In genomic region chr10:23158370-23158769, GRCh38 we compare ENCODE assay signal across 8 cellular contexts. TPM values are rescaled to one million over a fixed set of nuclear protein-coding genes. Genes with fewer than 3 reads are reported as not detected.
DNase-seq lines count a peak whose midpoint lies in the region; ATAC-seq and TF ChIP-seq lines count a peak whose summit lies in the region.
"Had no signal": no experiment of that assay in that cellular context is flagged by ENCODE, and none has a peak within 500 bp of the region (broad histone marks: within the 10 kb centered on the region; RNA-seq: fewer than 3 reads in every experiment).

No MANE protein-coding gene starts in this region.

- H2AFZ ChIP-seq in GM23338 = no peak overlapping the region

- no peaks in the 10 kb centered on the region for H3K36me3 Mint-ChIP-seq in GM23338 (ENCODE audit: low read depth)

- H3K9me2 ChIP-seq in GM23338 (ENCODE audit: insufficient read depth) = no peaks in the 10 kb centered on the region

- H3K27ac Mint-ChIP-seq in GM23338 = no peak overlapping the region

- H3K4me1 ChIP-seq in GM23338 (ENCODE audit: insufficient read depth) = no peaks in the 10 kb centered on the region

- H3K27me3 ChIP-seq in GM23338 (ENCODE audit: insufficient read depth) = peaks cover 9% of the 10 kb centered on the region; the same call in 1 of the 2 replicates

- H3F3A ChIP-seq in GM23338 (replicated peaks; ENCODE audit: low read depth) = no peaks in the 10 kb centered on the region

- H3K27me3 Mint-ChIP-seq in GM23338 (ENCODE audit: insufficient read depth, low read depth, poor library complexity) = peaks cover 5% of the 10 kb centered on the region

- peak overlapping the region; percentile 42 for H3K4me3 ChIP-seq in GM23338

- peak overlapping the region; percentile 46; the same call in 2 of the 3 replicates for H3K4me3 Mint-ChIP-seq in GM23338

- no peak overlapping the region for H3K27ac ChIP-seq in GM23338 (ENCODE audit: low read depth)

- H4K20me1 ChIP-seq in GM23338 (replicated peaks; ENCODE audit: insufficient read depth) = no peaks in the 10 kb centered on the region

- no peaks in the 10 kb centered on the region for H3K79me2 ChIP-seq in GM23338 (replicated peaks; ENCODE audit: insufficient read depth)

- peak; percentile 92 to 93 for TF ChIP-seq CTCF in GM23338 (conservative IDR thresholded peaks at IDR 0.05; ENCODE audit: low read depth in 2 of 2)

- peaks cover 9% of the 10 kb centered on the region for H3K4me1 Mint-ChIP-seq in GM23338

- ATAC-seq in GM23338 = peak; percentile 93

- H3K9me3 Mint-ChIP-seq in GM23338 = no peaks in the 10 kb centered on the region

- H3K36me3 ChIP-seq in GM23338 (ENCODE audit: insufficient read depth) = no peaks in the 10 kb centered on the region

- H3K4me2 ChIP-seq in GM23338 = peak overlapping the region; percentile 71

- peak; percentile 21 for DNase-seq in GDM1 (lab: John Stamatoyannopoulos, UW)
- peak; percentile 88 for DNase-seq in GM23338 (ENCODE audit: low spot score)
- peak; percentile 40 for DNase-seq in M059J (ENCODE audit: low read depth)
- peak; percentile 61 for DNase-seq in SK-N-DZ (ENCODE audit: low spot score)
- peak; percentile 62 for DNase-seq in cerebellum (ENCODE audit: low spot score)
- peak; percentile 69 for DNase-seq in kidney glomerular epithelial cell (lab: John Stamatoyannopoulos, UW)
- DNase-seq in stimulated activated CD4-positive, alpha-beta T cell treated with anti-CD3 and anti-CD28 coated beads, TNF-alpha, amount 100 ng/mL, for 48 hours (ENCODE audit: low read depth in 3 of 3) = peak in 2 of 3 donors; percentile 13 to 14

TF ChIP-seq in GM23338, 12 proteins besides CTCF, POLR2A, EP300 and RAD21:
- no peak for TF ChIP-seq EZH2 (IDR thresholded peaks at IDR 0.05; ENCODE audit: low read depth, unreplicated experiment)
- TF ChIP-seq REST (IDR thresholded peaks at IDR 0.05; ENCODE audit: unreplicated experiment) = no peak
- no peak for TF ChIP-seq ZNF331 (CRISPR knock-in tag; IDR thresholded peaks at IDR 0.05; ENCODE audit: low read depth)
- no peak for TF ChIP-seq NANOG (IDR thresholded peaks at IDR 0.05; ENCODE audit: borderline replicate concordance)
- TF ChIP-seq CREB1 (CRISPR knock-in tag; IDR thresholded peaks at IDR 0.05; ENCODE audit: low read depth) = no peak
- TF ChIP-seq POLR2AphosphoS5 (IDR thresholded peaks at IDR 0.05; ENCODE audit: low read depth) = no peak

RNA-seq across cellular contexts. Expression of gene PTF1A, which starts 33.7 kb away (rescaled TPM):
- not detected in 2 replicates for total RNA-seq in GM23338 (2014; rRNA removed; shearing (Covaris generic))
- not detected in 2 replicates for polyA plus RNA-seq in GM23338 (2016; fragmentation: Nextera tagmentation; extraction: Ambion mirVana)
- total RNA-seq in M059J (2014; rRNA removed; shearing (Covaris generic)) = not detected in 2 replicates
- polyA plus RNA-seq in SK-N-DZ (2014; cell fraction: cytosol; rRNA removed) = not detected in 2 replicates
- polyA plus RNA-seq in SK-N-DZ (2014; cell fraction: nucleus; rRNA removed) = not detected in 2 replicates
- 4.4 TPM for total RNA-seq in cerebellum
- polyA plus RNA-seq: esophagus had no signal

Comparison
In these comparisons a context has a peak if more than half of its experiments do, and no peak if none do; other contexts are left out.
1. DNase-seq: peak in every context shown above with its lines; median percentile 88 in GM23338; 69 in kidney glomerular epithelial cell; 62 in cerebellum; 61 in SK-N-DZ; 40 in M059J; 21 in GDM1; 14 in stimulated activated CD4-positive, alpha-beta T cell treated with anti-CD3 and anti-CD28 coated beads, TNF-alpha, amount 100 ng/mL, for 48 hours.